ENCODE assay signal across 8 cellular contexts in the genomic region with DNA sequence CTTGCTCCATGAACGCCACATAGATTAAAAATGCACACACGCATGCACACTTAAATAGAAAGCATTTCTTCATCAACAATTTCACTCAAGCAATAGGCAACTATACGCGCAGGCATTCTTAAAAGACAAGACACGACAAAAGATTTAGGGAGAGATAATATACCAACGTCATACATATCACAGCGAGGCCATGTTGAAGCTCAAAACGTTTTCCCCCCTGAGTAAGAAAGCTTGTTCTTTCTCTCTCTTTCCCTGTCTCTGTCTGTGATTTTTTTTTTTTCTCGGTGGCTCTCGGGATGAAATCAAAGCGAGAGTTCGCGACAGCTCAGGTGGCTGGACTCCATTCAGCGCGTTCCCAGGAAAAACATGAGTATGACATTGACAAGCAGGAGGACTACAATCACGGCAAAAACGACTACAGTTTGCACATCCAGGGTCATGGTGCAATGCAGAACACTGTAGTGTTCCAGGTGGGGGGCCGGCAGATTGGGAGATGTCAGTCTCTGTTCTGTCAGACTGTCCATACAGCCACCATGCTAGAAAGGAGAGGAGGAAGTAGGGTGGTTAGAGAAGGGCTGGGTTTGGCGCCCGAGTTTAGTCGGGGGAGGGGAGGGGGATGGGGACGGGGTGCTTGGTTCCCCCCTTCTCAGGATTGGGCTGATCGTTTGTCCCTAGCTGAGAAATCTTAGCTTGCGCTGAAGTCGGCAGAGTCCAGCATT. TPM values are rescaled to one million over a fixed set of nuclear protein-coding genes. Genes with fewer than 3 reads are reported as not detected.
A peak's percentile ranks its signal among the peaks of the same experiment; 100 is the strongest.
DNase-seq lines count a peak whose midpoint lies in the region; ATAC-seq and TF ChIP-seq lines count a peak whose summit lies in the region.

No MANE protein-coding gene starts in this region.

- POLR2A ChIA-PET in SK-N-SH (lab: Yijun Ruan, JAX) = interaction anchor here (0.6 kb wide), 1 partner anchor 702 kb away, joined by 3 read pairs; no protein-coding TSS in a partner anchor

- TF ChIP-seq CTCF in SK-N-SH (IDR thresholded peaks at IDR 0.05) = no peak
- TF ChIP-seq CTCF in breast epithelium (IDR thresholded peaks at IDR 0.05) = no peak
- no peak for TF ChIP-seq CTCF in liver (IDR thresholded peaks at IDR 0.05; ENCODE audit: low read depth, low read length, missing input control)

- no peak overlapping the region for H2AFZ ChIP-seq in SK-N-SH (ENCODE audit: low read depth)

- H3F3A ChIP-seq in SK-N-SH (replicated peaks; ENCODE audit: insufficient read depth) = no peaks in the 10 kb centered on the region

- CTCF ChIA-PET in SK-N-SH (lab: Yijun Ruan, JAX) = no interaction called here

- H3K79me2 ChIP-seq in SK-N-SH (ENCODE audit: insufficient read depth) = peaks cover 11% of the 10 kb centered on the region; the same call in 1 of the 2 replicates

- no peaks in the 10 kb centered on the region for H4K20me1 ChIP-seq in SK-N-SH (ENCODE audit: insufficient read depth)

- 11% methylated on average over 25 of the region's 25 CpGs for WGBS in SK-N-SH (ENCODE audit: low lambda C conversion rate)
- WGBS in liver = under 1% methylated on average over 25 of the region's 25 CpGs

- peak overlapping the region; percentile 71 for H3K4me2 ChIP-seq in SK-N-SH

- H3K4me3 ChIP-seq in SK-N-SH (ENCODE audit: low read depth in 2 of 2, low read length in 1 of 2) = peak overlapping the region; percentile 61 to 67
- H3K4me3 ChIP-seq in breast epithelium = peak overlapping the region; percentile 56 to 76 (median 63)
- H3K4me3 ChIP-seq in liver (ENCODE audit: low read depth in 1 of 3, low read length in 3 of 3) = peak overlapping the region; percentile 44 to 80 (median 79)

- TF ChIP-seq EP300 in SK-N-SH (IDR thresholded peaks at IDR 0.05; ENCODE audit: borderline replicate concordance in 1 of 2, low read depth in 1 of 2, low read length in 1 of 2) = no peak

- H3K4me1 ChIP-seq in SK-N-SH (ENCODE audit: control insufficient read depth in 1 of 2, insufficient read depth in 2 of 2, low read depth in 1 of 2, low read length in 1 of 2) (peaks cover 0 to 2% of the 10 kb centered on the region in 2 experiments; a peak in 2 of 4 replicates), breast epithelium (no peaks in the 10 kb centered on the region), liver (ENCODE audit: control insufficient read depth in 4 of 4, insufficient read depth in 4 of 4, low read length in 3 of 4) (peaks cover 0 to 8% (median 4%) of the 10 kb centered on the region in 4 donors)

- no peaks in the 10 kb centered on the region for H3K9me3 ChIP-seq in SK-N-SH
- H3K9me3 ChIP-seq in breast epithelium = no peaks in the 10 kb centered on the region
- H3K9me3 ChIP-seq in liver (ENCODE audit: control insufficient read depth in 4 of 4, low read length in 3 of 4) = no peaks in the 10 kb centered on the region

- no peaks in the 10 kb centered on the region for H3K27me3 ChIP-seq in SK-N-SH (ENCODE audit: insufficient read depth)
- H3K27me3 ChIP-seq in breast epithelium = peaks cover 0 to 27% of the 10 kb centered on the region in 2 donors
- H3K27me3 ChIP-seq in liver (ENCODE audit: control insufficient read depth in 4 of 4, insufficient read depth in 4 of 4, low read length in 3 of 4) = peaks cover 0 to 2% (median 0%) of the 10 kb centered on the region in 4 donors

- peak overlapping the region; percentile 78 to 89 for H3K27ac ChIP-seq in SK-N-SH (ENCODE audit: low read depth in 2 of 2, low read length in 1 of 2)
- peak overlapping the region; percentile 92 to 97 for H3K27ac ChIP-seq in breast epithelium
- H3K27ac ChIP-seq in liver (ENCODE audit: low read depth in 1 of 2, low read length in 2 of 2) = peak overlapping the region; percentile 85 to 93

- no peak for TF ChIP-seq POLR2A in breast epithelium (IDR thresholded peaks at IDR 0.05)

- TF ChIP-seq RAD21 in SK-N-SH (IDR thresholded peaks at IDR 0.05; ENCODE audit: low read length) (no peak), liver (IDR thresholded peaks at IDR 0.05) (no peak)

- ATAC-seq in HG03045 (IDR thresholded peaks at IDR 0.05; ENCODE audit: unreplicated experiment) = peak; percentile 27

- H3K9ac ChIP-seq in SK-N-SH (peak overlapping the region; percentile 65; the same call in 1 of the 2 replicates), liver (ENCODE audit: low read depth in 1 of 2, low read length in 2 of 2) (peak overlapping the region in 1 of 2 donors; percentile 77)

- intact Hi-C loops in breast epithelium (cut with DNase I; ENCODE audit: low total_unique reads) = no loop called here

- DNase-seq in SKM-1 (lab: John Stamatoyannopoulos, UW; ENCODE audit: unreplicated experiment) (peak; percentile 4), SKM-1 treated with dmso at 0.1 percent for 144 hours (lab: John Stamatoyannopoulos, UW; ENCODE audit: unreplicated experiment) (no peak), SK-N-SH (no peak), breast epithelium (ENCODE audit: low spot score in 2 of 2) (peak in 1 of 2 donors; percentile 17), NCI-H446 treated with DMSO at 0.1 percent for 48 hours (lab: John Stamatoyannopoulos, UW) (no peak)
- peak; percentile 10 for DNase-seq in stimulated activated naive CD4-positive, alpha-beta T cell treated with Interleukin-2 at 50 U/mL for 16 hours (lab: John Stamatoyannopoulos, UW)

- H3K36me3 ChIP-seq in SK-N-SH (replicated peaks in 1 of 2; ENCODE audit: control insufficient read depth in 1 of 2, insufficient read depth in 2 of 2, low read length in 1 of 2) = no peaks in the 10 kb centered on the region
- no peaks in the 10 kb centered on the region for H3K36me3 ChIP-seq in breast epithelium
- H3K36me3 ChIP-seq in liver (ENCODE audit: control insufficient read depth in 4 of 4, insufficient read depth in 3 of 4, low read depth in 1 of 4, low read length in 3 of 4) = no peaks in the 10 kb centered on the region

- no peaks in the 10 kb centered on the region for H3K9me2 ChIP-seq in SK-N-SH

TF ChIP-seq in SK-N-SH, 30 proteins besides CTCF, POLR2A, EP300 and RAD21 (continues in another document):
- no peak for TF ChIP-seq RXRA (IDR thresholded peaks at IDR 0.05; ENCODE audit: borderline replicate concordance, low read depth)
- TF ChIP-seq, protein P1, sequence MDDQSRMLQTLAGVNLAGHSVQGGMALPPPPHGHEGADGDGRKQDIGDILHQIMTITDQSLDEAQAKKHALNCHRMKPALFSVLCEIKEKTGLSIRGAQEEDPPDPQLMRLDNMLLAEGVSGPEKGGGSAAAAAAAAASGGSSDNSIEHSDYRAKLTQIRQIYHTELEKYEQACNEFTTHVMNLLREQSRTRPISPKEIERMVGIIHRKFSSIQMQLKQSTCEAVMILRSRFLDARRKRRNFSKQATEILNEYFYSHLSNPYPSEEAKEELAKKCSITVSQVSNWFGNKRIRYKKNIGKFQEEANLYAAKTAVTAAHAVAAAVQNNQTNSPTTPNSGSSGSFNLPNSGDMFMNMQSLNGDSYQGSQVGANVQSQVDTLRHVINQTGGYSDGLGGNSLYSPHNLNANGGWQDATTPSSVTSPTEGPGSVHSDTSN (IDR thresholded peaks at IDR 0.05) = no peak
- no peak for TF ChIP-seq EZH2phosphoT487 (IDR thresholded peaks at IDR 0.05; ENCODE audit: borderline replicate concordance, low read depth)
- TF ChIP-seq TCF12 (IDR thresholded peaks at IDR 0.05) = no peak
- TF ChIP-seq MEF2A (IDR thresholded peaks at IDR 0.05; ENCODE audit: borderline replicate concordance, low read depth) = no peak
- TF ChIP-seq NRF1 (IDR thresholded peaks at IDR 0.05; ENCODE audit: low read depth, low read length) = no peak
- no peak for TF ChIP-seq FOSL2 (IDR thresholded peaks at IDR 0.05; ENCODE audit: borderline replicate concordance, low read depth)
- no peak for TF ChIP-seq POLR2AphosphoS5 (IDR thresholded peaks at IDR 0.05; ENCODE audit: low read depth, low read length)

TF ChIP-seq in liver, 16 proteins besides CTCF, POLR2A, EP300 and RAD21:
- no peak for TF ChIP-seq HNF4G (IDR thresholded peaks at IDR 0.05)
- TF ChIP-seq, protein P2, sequence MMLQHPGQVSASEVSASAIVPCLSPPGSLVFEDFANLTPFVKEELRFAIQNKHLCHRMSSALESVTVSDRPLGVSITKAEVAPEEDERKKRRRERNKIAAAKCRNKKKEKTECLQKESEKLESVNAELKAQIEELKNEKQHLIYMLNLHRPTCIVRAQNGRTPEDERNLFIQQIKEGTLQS (IDR thresholded peaks at IDR 0.05) = no peak
- peak; percentile 22 for TF ChIP-seq YY1 (IDR thresholded peaks at IDR 0.05)

RNA-seq across cellular contexts. Expression of a gene that starts 30.7 kb away (rescaled TPM):
- polyA plus RNA-seq in SK-N-SH (2012; rRNA removed) (6.4 and 8.1 TPM in 2 replicates), liver (1 to 10 TPM; 2.1 to 5.4 TPM)
- polyA plus RNA-seq in SK-N-SH (2012; cell fraction: cytosol; rRNA removed) = 5.1 and 5.7 TPM in 2 replicates
- polyA plus RNA-seq in SK-N-SH (2012; cell fraction: nucleus; rRNA removed) = 16.8 and 17.9 TPM in 2 replicates
- total RNA-seq in breast epithelium (10 to 100 TPM in 2 of 3 donors, 1 to 10 TPM in 1; 9.3 to 28.0 (median 16.1) TPM), liver (1 to 10 TPM; 6.9 to 9.0 TPM)

Comparison
In these comparisons a context has a peak if more than half of its experiments do, and no peak if none do; other contexts are left out.
1. DNase-seq: peak in SKM-1 (single experiment) and stimulated activated naive CD4-positive, alpha-beta T cell treated with Interleukin-2 at 50 U/mL for 16 hours (single experiment); none in SKM-1 treated with dmso at 0.1 percent for 144 hours (single experiment), SK-N-SH (single experiment) and NCI-H446 treated with DMSO at 0.1 percent for 48 hours (single experiment).
2. Peak in every context shown above with its lines, with median percentiles within 50 percentile points of each other: H3K27ac ChIP-seq and H3K4me3 ChIP-seq.